ENCODE assay signal across 25 cellular contexts in the genomic region with DNA sequence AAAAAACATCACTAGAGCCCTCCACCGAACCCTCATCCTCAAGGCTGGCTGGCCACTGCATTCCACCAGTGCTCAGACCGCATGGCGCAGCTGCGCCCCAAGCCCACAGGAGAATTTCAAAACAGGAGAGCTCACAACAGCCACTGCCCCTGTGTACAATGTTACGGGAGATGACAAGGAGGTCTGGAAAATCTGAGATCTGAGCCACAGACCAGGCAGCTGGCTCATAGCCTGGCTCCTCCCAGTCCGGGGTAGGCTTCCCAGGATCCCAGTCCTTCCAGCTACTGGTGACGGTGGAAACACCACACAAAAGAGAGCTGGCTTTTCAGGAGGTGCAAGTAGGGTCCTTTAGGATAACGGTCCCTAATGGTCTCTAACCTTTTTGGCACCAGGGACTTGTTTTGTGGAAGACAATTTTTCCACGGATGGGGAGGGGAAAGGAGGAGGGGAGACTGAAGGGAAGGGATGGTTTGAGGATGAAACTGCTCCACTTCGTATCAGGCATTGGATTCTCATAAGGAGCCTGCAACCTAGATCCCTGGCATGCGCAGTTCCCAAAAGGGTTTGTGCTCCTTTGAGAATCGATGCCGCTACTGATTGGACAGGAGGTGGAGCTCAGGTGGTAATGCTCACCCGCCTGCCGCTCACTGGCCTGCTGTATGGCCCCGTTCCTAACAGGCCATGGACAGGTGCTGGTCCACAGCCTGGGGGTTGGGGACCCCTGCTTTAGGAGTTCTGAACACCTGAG. TPM values are rescaled to one million over a fixed set of nuclear protein-coding genes. Genes with fewer than 3 reads are reported as not detected.
A peak's percentile ranks its signal among the peaks of the same experiment; 100 is the strongest.
DNase-seq lines count a peak whose midpoint lies in the region; ATAC-seq and TF ChIP-seq lines count a peak whose summit lies in the region.
"Had no signal": no experiment of that assay in that cellular context is flagged by ENCODE, and none has a peak within 500 bp of the region (broad histone marks: within the 10 kb centered on the region; RNA-seq: fewer than 3 reads in every experiment).

No MANE protein-coding gene starts in this region.

- H4K5ac ChIP-seq in IMR-90 (ENCODE audit: low read depth, low read length): no peak overlapping the region

- no peak overlapping the region for H3K4me3 ChIP-seq in IMR-90 (ENCODE audit: insufficient read depth, low read depth, low read length)
- peak overlapping the region in 2 of 3 donors; percentile 15 to 29 for H3K4me3 ChIP-seq in skeletal muscle tissue (ENCODE audit: low read length in 3 of 3)
- H3K4me3 ChIP-seq: adrenal gland, GM12878, upper lobe of left lung had no signal

- intact Hi-C loops in IMR-90 (cut with micrococcal nuclease): no loop called here

- H3K14ac ChIP-seq in IMR-90 (replicated peaks; ENCODE audit: low read depth, low read length): no peak overlapping the region

- H2BK120ac ChIP-seq in IMR-90 (ENCODE audit: low read depth, low read length): no peak overlapping the region

- dilution Hi-C loops in IMR-90 (cut with HindIII; ENCODE audit: low sequenced_read_pairs, unreplicated experiment): no loop called here

- H3K27ac ChIP-seq in IMR-90 (ENCODE audit: insufficient read depth, low read length) (no peak overlapping the region), skeletal muscle tissue (ENCODE audit: low read depth, low read length) (no peak overlapping the region)
- H3K27ac ChIP-seq: adrenal gland, brain microvascular endothelial cell, epithelial cell of prostate, upper lobe of left lung had no signal

- in situ Hi-C loops in IMR-90 (cut with MboI; ENCODE audit: low sequenced_read_pairs): no loop called here

- no peak overlapping the region for H2AK5ac ChIP-seq in IMR-90 (ENCODE audit: low read depth, low read length)

- no peak overlapping the region for H3K4ac ChIP-seq in IMR-90 (ENCODE audit: low read depth, low read length)

- no peak overlapping the region for H4K8ac ChIP-seq in IMR-90 (ENCODE audit: low read depth in 2 of 2, low read length in 2 of 2)

- H3K27me3 ChIP-seq in IMR-90 (ENCODE audit: control insufficient read depth, insufficient read depth, low read length) (peaks cover 8% of the 10 kb centered on the region), skeletal muscle tissue (ENCODE audit: control insufficient read depth in 3 of 3, insufficient read depth in 3 of 3, low read length in 3 of 3) (no peaks in the 10 kb centered on the region)
- H3K27me3 ChIP-seq: adrenal gland, brain microvascular endothelial cell, upper lobe of left lung had no signal

- H3K23ac ChIP-seq in IMR-90 (ENCODE audit: low read depth, low read length): no peak overlapping the region

- H3K79me1 ChIP-seq in IMR-90 (ENCODE audit: low read depth in 1 of 2, low read length in 2 of 2): no peaks in the 10 kb centered on the region

- no peaks in the 10 kb centered on the region for H3K9me3 ChIP-seq in IMR-90 (ENCODE audit: control insufficient read depth, insufficient read depth, low read length)
- H3K9me3 ChIP-seq in skeletal muscle tissue (ENCODE audit: control insufficient read depth in 3 of 3, low read length in 3 of 3): no peaks in the 10 kb centered on the region
- H3K9me3 ChIP-seq: adrenal gland, upper lobe of left lung had no signal

- no peak overlapping the region for H3K4me2 ChIP-seq in IMR-90 (ENCODE audit: low read depth, low read length)

- H3K18ac ChIP-seq in IMR-90 (ENCODE audit: low read depth, low read length): no peak overlapping the region

- no peak overlapping the region for H2BK20ac ChIP-seq in IMR-90 (ENCODE audit: low read depth, low read length)

- TF ChIP-seq CTCF in IMR-90 (conservative IDR thresholded peaks at IDR 0.05; ENCODE audit: low read depth, low read length): no peak

- BruUV-seq in IMR-90 (replicated peaks; lab: Mats Ljungman, UMichigan): no TSS peak

- no peak overlapping the region for H2BK15ac ChIP-seq in IMR-90 (ENCODE audit: low read depth, low read length)

- 75% methylated on average over 2 of the region's 16 CpGs; no CpG with 5 or more reads in 1 of the 2 experiments for WGBS in IMR-90 (ENCODE audit: extremely low coverage in 2 of 2, insufficient read length in 1 of 2), 2 experiments

- no peaks in the 10 kb centered on the region for H3K9me1 ChIP-seq in IMR-90 (ENCODE audit: insufficient read depth, low read length)

- no peak overlapping the region for H3K56ac ChIP-seq in IMR-90 (ENCODE audit: extremely low read depth, insufficient read depth, low read length)

- CTCF ChIA-PET in IMR-90 (lab: Yijun Ruan, JAX): no interaction called here

- H2AFZ ChIP-seq in IMR-90 (replicated peaks; ENCODE audit: low read length, poor library complexity): peak overlapping the region; percentile 59

- no peak for TF ChIP-seq POLR2A in IMR-90 (IDR thresholded peaks at IDR 0.05; ENCODE audit: low read depth, low read length)

- DNase-seq in IMR-90 (no peak), amniotic epithelial cell (ENCODE audit: low read depth) (peak; percentile 59), hepatic stellate cell (ENCODE audit: low spot score) (peak; percentile 60), NCI-H2227 treated with DMSO at 0.1 percent for 48 hours (lab: John Stamatoyannopoulos, UW) (no peak), GM19238 (ENCODE audit: insufficient read length, low spot score) (no peak), COLO829 (ENCODE audit: low spot score) (no peak)
- DNase-seq: activated CD4-positive, alpha-beta memory T cell treated with anti-CD3 and anti-CD28 coated beads for 36 hours; activated CD8-positive, alpha-beta memory T cell treated with anti-CD3 and anti-CD28 coated beads, Interleukin-2, amount 50 U/mL, for 4 hours; activated naive CD4-positive, alpha-beta T cell treated with anti-CD3 and anti-CD28 coated beads for 36 hours; adrenal gland; brain microvascular endothelial cell; effector CD4-positive, alpha-beta T cell; H7; hippocampal formation; naive thymus-derived CD4-positive, alpha-beta T cell; NCI-H1105; NCI-H1930; NCI-H524 treated with DMSO at 0.1 percent for 48 hours; stimulated activated CD4-positive, alpha-beta T cell treated with anti-CD3 and anti-CD28 coated beads, Interleukin-2, amount 100 ng/mL, for 48 hours; T-cell; upper lobe of left lung had no signal

- no peak overlapping the region for H4K91ac ChIP-seq in IMR-90 (ENCODE audit: insufficient read depth, low read depth, low read length)

- no peak overlapping the region for H2BK5ac ChIP-seq in IMR-90 (ENCODE audit: low read depth, low read length, poor library complexity, severe bottlenecking)

- POLR2A ChIA-PET in IMR-90 (lab: Charles Lee; ENCODE audit: unreplicated experiment): interaction anchor here (0.6 kb wide), 1 partner anchor 21 kb away, joined by 4 read pairs; no protein-coding TSS in a partner anchor

- no peak overlapping the region for H2AK9ac ChIP-seq in IMR-90 (replicated peaks; ENCODE audit: low read depth, low read length, poor library complexity)

- H3K4me1 ChIP-seq in IMR-90 (ENCODE audit: control insufficient read depth, insufficient read depth, low read length) (no peaks in the 10 kb centered on the region), skeletal muscle tissue (ENCODE audit: control insufficient read depth in 3 of 3, insufficient read depth in 3 of 3, low read length in 3 of 3) (peaks cover 0 to 3% (median 0%) of the 10 kb centered on the region in 3 donors)
- H3K4me1 ChIP-seq: adrenal gland, upper lobe of left lung had no signal

- no peak overlapping the region for H3K9ac ChIP-seq in IMR-90 (ENCODE audit: low read depth, low read length)
- H3K9ac ChIP-seq in skeletal muscle tissue (ENCODE audit: low read depth in 1 of 3, low read length in 3 of 3): no peak overlapping the region

- ATAC-seq in IMR-90 (ENCODE audit: low read depth): no peak
- ATAC-seq: activated CD4-positive, CD25-positive, alpha-beta regulatory T cell treated with anti-CD3 and anti-CD28 coated beads, Interleukin-2, amount 50 U/mL, for 24 hours; GM12878; naive thymus-derived CD4-positive, alpha-beta T cell; T-cell had no signal

- TF ChIP-seq RAD21 in IMR-90 (IDR thresholded peaks at IDR 0.05; ENCODE audit: low read length): no peak

- H3K36me3 ChIP-seq in IMR-90 (ENCODE audit: control insufficient read depth, insufficient read depth, low read length) (no peaks in the 10 kb centered on the region), skeletal muscle tissue (ENCODE audit: control insufficient read depth in 3 of 3, insufficient read depth in 3 of 3, low read length in 3 of 3) (no peaks in the 10 kb centered on the region)
- H3K36me3 ChIP-seq: adrenal gland, brain microvascular endothelial cell, upper lobe of left lung had no signal

- H4K20me1 ChIP-seq in IMR-90 (ENCODE audit: insufficient read depth, low read length): no peaks in the 10 kb centered on the region

TF ChIP-seq in IMR-90, 13 proteins besides CTCF, POLR2A, EP300 and RAD21:
- TF ChIP-seq RFX5 (IDR thresholded peaks at IDR 0.05; ENCODE audit: low read depth, low read length) (peak; percentile 23; the same call in 1 of the 2 replicates), MXI1 (IDR thresholded peaks at IDR 0.05; ENCODE audit: borderline replicate concordance, low read depth, low read length) (no peak)
TF ChIP-seq in IMR-90: peak in this region for 1.

RNA-seq across cellular contexts. Expression of a gene that starts 23.0 kb away (rescaled TPM):
- total RNA-seq in IMR-90 (2012; rRNA removed) (7.5 and 9.3 TPM in 2 replicates), skeletal muscle tissue (14.6 TPM)
- polyA plus RNA-seq in IMR-90 (2012; rRNA removed): 4.0 and 4.5 TPM in 2 replicates
- polyA plus RNA-seq in IMR-90 (2012; cell fraction: cytosol; rRNA removed): 1.7 and 3.9 TPM in 2 replicates
- polyA plus RNA-seq in IMR-90 (2012; cell fraction: nucleus; rRNA removed; ENCODE audit: low replicate concordance): 11.3 and 16.3 TPM in 2 replicates

RNA-seq across cellular contexts. Expression of a gene that starts 42.1 kb away (rescaled TPM):
- total RNA-seq in IMR-90 (2012; rRNA removed) (72.9 and 206 TPM in 2 replicates), skeletal muscle tissue (99.7 TPM)
- 188 and 231 TPM in 2 replicates for polyA plus RNA-seq in IMR-90 (2012; rRNA removed)
- 282 and 543 TPM in 2 replicates for polyA plus RNA-seq in IMR-90 (2012; cell fraction: cytosol; rRNA removed)
- 112 and 173 TPM in 2 replicates for polyA plus RNA-seq in IMR-90 (2012; cell fraction: nucleus; rRNA removed; ENCODE audit: low replicate concordance)

Comparison
In these comparisons a context has a peak if more than half of its experiments do, and no peak if none do; other contexts are left out.
1. DNase-seq: peak in amniotic epithelial cell (single experiment) and hepatic stellate cell (single experiment); none in IMR-90 (single experiment), NCI-H2227 treated with DMSO at 0.1 percent for 48 hours (single experiment), GM19238 (single experiment) and COLO829 (single experiment).